1 cellular context compared by ENCODE assay signal in genomic region chr11:5705688-5706087, GRCh38.
TF ChIP-seq lines count a peak whose summit lies in the region.

No MANE protein-coding gene starts in this region.

TF ChIP-seq in GM12878, 131 proteins besides CTCF, POLR2A, EP300 and RAD21:
- TF ChIP-seq ZNF207 (IDR thresholded peaks at IDR 0.05; ENCODE audit: borderline replicate concordance), result no peak
- TF ChIP-seq NKRF (conservative IDR thresholded peaks at IDR 0.05), result no peak
- no peak for TF ChIP-seq IKZF1 (conservative IDR thresholded peaks at IDR 0.05)
- no peak for TF ChIP-seq BACH1 (IDR thresholded peaks at IDR 0.05; ENCODE audit: borderline replicate concordance)
- TF ChIP-seq KLF5 (IDR thresholded peaks at IDR 0.05; ENCODE audit: partially characterized antibody), result no peak
- no peak for TF ChIP-seq SUPT20H (IDR thresholded peaks at IDR 0.05; ENCODE audit: borderline replicate concordance, control insufficient read depth, low read depth, low read length)
- no peak for TF ChIP-seq EED (IDR thresholded peaks at IDR 0.05; ENCODE audit: low read depth)
- no peak for TF ChIP-seq SREBF2 (IDR thresholded peaks at IDR 0.05; ENCODE audit: low read length)
- no peak for TF ChIP-seq NR2F1 (conservative IDR thresholded peaks at IDR 0.05)
- no peak for TF ChIP-seq SMAD1 (IDR thresholded peaks at IDR 0.05; ENCODE audit: low read depth, partially characterized antibody)
- TF ChIP-seq RCOR1 (conservative IDR thresholded peaks at IDR 0.05; ENCODE audit: low read depth, low read length), result no peak
- TF ChIP-seq ELK1 (IDR thresholded peaks at IDR 0.05; ENCODE audit: low read depth, low read length), result no peak
- TF ChIP-seq TCF12 (IDR thresholded peaks at IDR 0.05; ENCODE audit: low read depth, low read length), result no peak
